Comparison of ENCODE assay signal across 10 cellular contexts in genomic region chr1:48227165-48228013, GRCh38. TPM values are rescaled to one million over a fixed set of nuclear protein-coding genes. Genes with fewer than 3 reads are reported as not detected.
DNase-seq lines count a peak whose midpoint lies in the region; ATAC-seq and FAIRE-seq lines count a peak whose summit lies in the region.
"Had no signal": no experiment of that assay in that cellular context is flagged by ENCODE, and none has a peak within 500 bp of the region (broad histone marks: within the 10 kb centered on the region; RNA-seq: fewer than 3 reads in every experiment).

No MANE protein-coding gene starts in this region.

- no peaks in the 10 kb centered on the region for H3K36me3 Mint-ChIP-seq in activated naive CD8-positive, alpha-beta T cell treated with anti-CD3 and anti-CD28 coated beads for 36 hours

- no peaks in the 10 kb centered on the region for H3K9me3 Mint-ChIP-seq in activated naive CD8-positive, alpha-beta T cell treated with anti-CD3 and anti-CD28 coated beads for 36 hours

- H3K27ac Mint-ChIP-seq in activated naive CD8-positive, alpha-beta T cell treated with anti-CD3 and anti-CD28 coated beads for 36 hours = no peak overlapping the region

- H3K4me1 Mint-ChIP-seq in activated naive CD8-positive, alpha-beta T cell treated with anti-CD3 and anti-CD28 coated beads for 36 hours = no peaks in the 10 kb centered on the region

- H3K4me3 Mint-ChIP-seq in activated naive CD8-positive, alpha-beta T cell treated with anti-CD3 and anti-CD28 coated beads for 36 hours = no peak overlapping the region

- H3K27me3 Mint-ChIP-seq in activated naive CD8-positive, alpha-beta T cell treated with anti-CD3 and anti-CD28 coated beads for 36 hours = no peaks in the 10 kb centered on the region

- FAIRE-seq in urothelium cell line (lab: Jason Lieb, UNC) = peak; percentile 99

- ATAC-seq in HG03520 (IDR thresholded peaks at IDR 0.05; ENCODE audit: unreplicated experiment) = peak; percentile 47
- ATAC-seq in HG02588 (IDR thresholded peaks at IDR 0.05; ENCODE audit: unreplicated experiment) = no peak
- ATAC-seq: body of pancreas had no signal

- peak; percentile 2 for DNase-seq in stimulated activated CD4-positive, alpha-beta T cell treated with anti-CD3 and anti-CD28 coated beads, Interleukin-12 subunit alpha, Interleukin-12 subunit beta, amount 100 ng/mL, for 4 hours
- DNase-seq in stimulated activated CD4-positive, alpha-beta T cell treated with anti-CD3 and anti-CD28 coated beads, Interleukin-4, amount 100 ng/mL, for 1 hour = no peak
- peak; percentile 8 for DNase-seq in activated naive CD8-positive, alpha-beta T cell treated with anti-CD3 and anti-CD28 coated beads for 36 hours
- DNase-seq in urothelium cell line (ENCODE audit: low spot score) = no peak
- DNase-seq in NCI-H1417 (lab: John Stamatoyannopoulos, UW) = no peak
- DNase-seq in COLO829 (ENCODE audit: low spot score) = no peak
- DNase-seq: body of pancreas, NCI-H774 had no signal

RNA-seq across cellular contexts. Expression of gene SLC5A9, which starts 4.9 kb away (rescaled TPM):
- total RNA-seq in activated naive CD8-positive, alpha-beta T cell treated with anti-CD3 and anti-CD28 coated beads for 36 hours = not detected

Comparison
In these comparisons a context has a peak if more than half of its experiments do, and no peak if none do; other contexts are left out.
1. DNase-seq: peak in stimulated activated CD4-positive, alpha-beta T cell treated with anti-CD3 and anti-CD28 coated beads, Interleukin-12 subunit alpha, Interleukin-12 subunit beta, amount 100 ng/mL, for 4 hours (single experiment) and activated naive CD8-positive, alpha-beta T cell treated with anti-CD3 and anti-CD28 coated beads for 36 hours (single experiment); none in stimulated activated CD4-positive, alpha-beta T cell treated with anti-CD3 and anti-CD28 coated beads, Interleukin-4, amount 100 ng/mL, for 1 hour (single experiment), urothelium cell line (single experiment), NCI-H1417 (0 of 3) and COLO829 (single experiment).